ENCODE assay signal across 8 cellular contexts in the genomic region with DNA sequence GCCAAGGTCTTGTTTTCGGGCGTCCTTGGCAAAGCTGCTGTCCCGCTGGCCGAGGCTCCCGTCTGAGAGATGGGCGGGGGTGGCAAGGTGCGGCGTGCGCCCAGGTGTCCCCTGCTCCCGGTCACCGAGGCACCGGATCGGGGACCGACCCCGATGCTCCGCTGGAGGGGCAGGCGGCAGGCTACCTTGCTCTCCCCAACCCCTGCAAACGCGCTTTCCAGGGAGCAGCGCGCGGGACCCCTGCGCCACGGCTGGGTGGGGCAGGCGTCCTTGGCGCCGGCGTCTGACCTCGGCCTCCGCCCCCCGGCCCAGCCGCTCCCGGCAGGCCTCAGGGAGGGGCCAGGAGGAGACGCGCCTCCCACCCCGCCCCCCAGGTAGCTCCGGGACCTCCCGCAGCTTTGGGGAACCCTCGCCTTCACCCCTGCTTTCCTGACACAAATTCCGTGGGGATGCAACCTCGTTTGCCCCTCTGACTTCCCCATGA. TPM values are rescaled to one million over a fixed set of nuclear protein-coding genes. Genes with fewer than 3 reads are reported as not detected.
DNase-seq lines count a peak whose midpoint lies in the region; ATAC-seq and TF ChIP-seq lines count a peak whose summit lies in the region.

No MANE protein-coding gene starts in this region.

- peak overlapping the region; percentile 91 for H2BK15ac ChIP-seq in neuronal stem cell (ENCODE audit: low read length)

- H3K4me3 ChIP-seq in Panc1 (ENCODE audit: low read depth in 2 of 2, low read length in 2 of 2): peak overlapping the region; percentile 49 to 62
- peak overlapping the region; percentile 88 for H3K4me3 ChIP-seq in endodermal cell (ENCODE audit: low read length)
- H3K4me3 ChIP-seq in neuronal stem cell (ENCODE audit: low read length in 2 of 2): peak overlapping the region; percentile 87 to 90

- peak overlapping the region; percentile 46 for H3K23ac ChIP-seq in neuronal stem cell (ENCODE audit: low read depth, low read length, poor library complexity)

- no peaks in the 10 kb centered on the region for H3K9me3 ChIP-seq in Panc1 (ENCODE audit: control insufficient read depth, insufficient read depth, low read depth, low read length)
- H3K9me3 ChIP-seq in endodermal cell (ENCODE audit: control insufficient read depth, low read length): no peaks in the 10 kb centered on the region
- H3K9me3 ChIP-seq in neuronal stem cell (replicated peaks in 1 of 2; ENCODE audit: control insufficient read depth in 2 of 2, insufficient read depth in 1 of 2, low read depth in 1 of 2, low read length in 2 of 2): peaks cover 2 to 7% of the 10 kb centered on the region in 2 donors

- in situ Hi-C loops in Panc1 (cut with HindIII; ENCODE audit: low pct_unique_long_range_greater_than_20kb, low sequenced_read_pairs): no loop called here

- no peak overlapping the region for H2BK12ac ChIP-seq in neuronal stem cell (ENCODE audit: low read length)

- ATAC-seq in GM19468 (IDR thresholded peaks at IDR 0.05; ENCODE audit: extremely low read depth, unreplicated experiment) (peak; percentile 3), Panc1 (peak; percentile 41), GM21737 (IDR thresholded peaks at IDR 0.05; ENCODE audit: unreplicated experiment) (no peak)

- peak overlapping the region; percentile 32 for H2AK5ac ChIP-seq in neuronal stem cell (ENCODE audit: low read depth, low read length)

- H2AFZ ChIP-seq in neuronal stem cell (ENCODE audit: low read length): peak overlapping the region; percentile 97

- H3K27ac ChIP-seq in Panc1 (ENCODE audit: low read length): no peak overlapping the region; the same call in 1 of the 2 replicates
- no peak overlapping the region for H3K27ac ChIP-seq in endodermal cell (ENCODE audit: low read depth, low read length)
- no peak overlapping the region for H3K27ac ChIP-seq in neuronal stem cell (replicated peaks; ENCODE audit: low read length)

- H3K18ac ChIP-seq in neuronal stem cell (ENCODE audit: low read length): peak overlapping the region; percentile 96

- H3K9ac ChIP-seq in endodermal cell (ENCODE audit: extremely low read depth, low read length, poor library complexity, severe bottlenecking) (peak overlapping the region; percentile 63), neuronal stem cell (ENCODE audit: low read depth, low read length, poor library complexity) (peak overlapping the region; percentile 80)

- 0% methylated on average over 17 to 41 of the region's 41 CpGs for WGBS in endodermal cell (ENCODE audit: insufficient coverage in 1 of 2, insufficient read length in 1 of 2), 2 experiments
- no CpG with 5 or more reads among the region's 41 CpGs for WGBS in neuronal stem cell (ENCODE audit: extremely low coverage in 2 of 2, insufficient read length in 2 of 2, insufficient replicate concordance in 1 of 2), 2 donors

- BruUV-seq in Panc1 (replicated peaks; lab: Mats Ljungman, UMichigan): no TSS peak

- peak overlapping the region; percentile 85 for H3K4me2 ChIP-seq in neuronal stem cell (ENCODE audit: insufficient read depth, low read length, poor library complexity, severe bottlenecking)

- peaks cover 22% of the 10 kb centered on the region for H3K4me1 Mint-ChIP-seq in endodermal cell

- H3K4ac ChIP-seq in neuronal stem cell (ENCODE audit: low read length): no peak overlapping the region

- H3K14ac ChIP-seq in neuronal stem cell (ENCODE audit: low read length): peak overlapping the region; percentile 56

- H3K27me3 Mint-ChIP-seq in endodermal cell (ENCODE audit: insufficient read depth): peaks cover 16% of the 10 kb centered on the region

- no peaks in the 10 kb centered on the region for H3K36me3 Mint-ChIP-seq in endodermal cell (ENCODE audit: low read depth)

- H3K36me3 ChIP-seq in Panc1 (ENCODE audit: control insufficient read depth, insufficient read depth, low read length): no peaks in the 10 kb centered on the region
- no peaks in the 10 kb centered on the region for H3K36me3 ChIP-seq in endodermal cell (ENCODE audit: control insufficient read depth, insufficient read depth, low read length)
- no peaks in the 10 kb centered on the region for H3K36me3 ChIP-seq in neuronal stem cell (replicated peaks in 1 of 2; ENCODE audit: control insufficient read depth in 2 of 2, insufficient read depth in 2 of 2, low read length in 2 of 2)

- peak overlapping the region; percentile 93 for H4K91ac ChIP-seq in neuronal stem cell (ENCODE audit: low read depth, low read length, poor library complexity)

- H4K8ac ChIP-seq in neuronal stem cell (ENCODE audit: low read depth, low read length): no peak overlapping the region

- H2BK5ac ChIP-seq in neuronal stem cell (ENCODE audit: low read length): peak overlapping the region; percentile 20

- H3K4me1 ChIP-seq in Panc1 (ENCODE audit: control insufficient read depth, insufficient read depth, low read length) (peaks cover 14% of the 10 kb centered on the region), endodermal cell (ENCODE audit: control insufficient read depth, insufficient read depth, low read length) (peaks cover 13% of the 10 kb centered on the region), neuronal stem cell (ENCODE audit: control insufficient read depth in 2 of 2, insufficient read depth in 1 of 2, low read depth in 1 of 2, low read length in 2 of 2) (peaks cover 24 to 36% of the 10 kb centered on the region in 2 donors)

- peak overlapping the region; percentile 92 for H3K4me3 Mint-ChIP-seq in endodermal cell

- CTCF ChIA-PET in Panc1 (lab: Charles Lee): no interaction called here

- H3K9me3 Mint-ChIP-seq in endodermal cell: peaks cover 4% of the 10 kb centered on the region

- H3K27me3 ChIP-seq in Panc1 (ENCODE audit: control insufficient read depth, insufficient read depth, low read length) (no peaks in the 10 kb centered on the region; the same call in 1 of the 2 replicates), endodermal cell (ENCODE audit: control insufficient read depth, insufficient read depth, low read length, poor library complexity, severe bottlenecking) (no peaks in the 10 kb centered on the region), neuronal stem cell (ENCODE audit: control insufficient read depth in 3 of 3, insufficient read depth in 3 of 3, low read depth in 1 of 3, low read length in 3 of 3) (no peaks in the 10 kb centered on the region)

- DNase-seq in Panc1 (ENCODE audit: low read depth, low spot score): no peak
- DNase-seq in endodermal cell: no peak
- no peak for DNase-seq in neuronal stem cell (ENCODE audit: low spot score)
- no peak for DNase-seq in COLO829 (ENCODE audit: low spot score)
- DNase-seq in NCI-H1436 treated with DMSO at 0.1 percent for 48 hours (lab: John Stamatoyannopoulos, UW): no peak
- DNase-seq in nucleus accumbens (lab: John Stamatoyannopoulos, UW): no peak

- H2BK120ac ChIP-seq in neuronal stem cell (ENCODE audit: low read depth, low read length): peak overlapping the region; percentile 77

- intact Hi-C loops in Panc1 (cut with micrococcal nuclease; ENCODE audit: unreplicated experiment): no loop called here

- peaks cover 2% of the 10 kb centered on the region for H3K79me1 ChIP-seq in neuronal stem cell (ENCODE audit: low read depth, low read length)

- POLR2A ChIA-PET in Panc1 (lab: Charles Lee): no interaction called here

- TF ChIP-seq CTCF in Panc1 (IDR thresholded peaks at IDR 0.05) (no peak), endodermal cell (conservative IDR thresholded peaks at IDR 0.05) (peak; percentile 10)

- peak overlapping the region; percentile 92 for H3K27ac Mint-ChIP-seq in endodermal cell

RNA-seq across cellular contexts. Expression of gene N4BP3, which starts 0.6 kb away (rescaled TPM):
- total RNA-seq in Panc1 (2021; ENCODE audit: unreplicated experiment) (2.3 TPM), endodermal cell (10 to 100 TPM; 12.7 to 15.2 TPM)
- 1.7 TPM for polyA plus RNA-seq in Panc1 (2012; ENCODE audit: insufficient read length)
- 6.5 TPM for polyA plus RNA-seq in endodermal cell (2013, experiment 1 of 2)
- polyA plus RNA-seq in endodermal cell (2013, experiment 2 of 2): 5.6 TPM
- 2.4 TPM for polyA plus RNA-seq in neuronal stem cell (2013, experiment 1 of 2)
- 2.5 TPM for polyA plus RNA-seq in neuronal stem cell (2013, experiment 2 of 2)

RNA-seq across cellular contexts. Expression of gene RMND5B, which starts 16.9 kb away (rescaled TPM):
- total RNA-seq in Panc1 (2021; ENCODE audit: unreplicated experiment) (40.8 TPM), endodermal cell (10 to 100 TPM; 36.0 to 36.9 TPM)
- polyA plus RNA-seq in Panc1 (2012; ENCODE audit: insufficient read length): 56.8 TPM
- 31.5 TPM for polyA plus RNA-seq in endodermal cell (2013, experiment 1 of 2)
- polyA plus RNA-seq in endodermal cell (2013, experiment 2 of 2): 28.4 TPM
- polyA plus RNA-seq in neuronal stem cell (2013, experiment 1 of 2): 19.2 TPM
- 19.2 TPM for polyA plus RNA-seq in neuronal stem cell (2013, experiment 2 of 2)

RNA-seq across cellular contexts. Expression of gene NHP2, which starts 39.8 kb away (rescaled TPM):
- total RNA-seq in Panc1 (2021; ENCODE audit: unreplicated experiment): 239 TPM
- 318 TPM for polyA plus RNA-seq in Panc1 (2012; ENCODE audit: insufficient read length)
- 100 to 1,000 TPM; 174 to 176 TPM for total RNA-seq in endodermal cell
- polyA plus RNA-seq in endodermal cell (2013, experiment 1 of 2): 151 TPM
- 140 TPM for polyA plus RNA-seq in endodermal cell (2013, experiment 2 of 2)
- polyA plus RNA-seq in neuronal stem cell (2013, experiment 1 of 2): 177 TPM
- polyA plus RNA-seq in neuronal stem cell (2013, experiment 2 of 2): 166 TPM
